8 cellular contexts compared by ENCODE assay signal in the genomic region with DNA sequence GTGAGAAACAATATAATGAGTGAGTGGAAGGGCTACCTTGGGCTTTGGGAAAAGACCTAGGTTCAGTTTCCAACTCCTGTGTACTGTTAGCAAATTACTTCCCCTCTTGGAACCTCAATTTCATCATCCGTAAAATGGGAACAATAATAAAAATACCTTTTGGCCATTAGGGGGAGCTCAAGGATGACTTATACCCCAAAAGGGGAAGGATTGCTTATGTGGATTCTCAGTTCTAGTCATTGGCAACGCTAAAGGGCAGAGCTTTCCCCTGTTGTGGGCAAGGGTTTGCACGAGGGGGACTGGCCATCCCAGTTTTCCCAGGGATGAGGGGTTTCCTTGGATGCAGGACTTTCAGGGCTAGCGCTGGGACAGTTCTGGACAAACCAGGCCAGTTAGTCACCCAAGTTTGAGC. TPM values are rescaled to one million over a fixed set of nuclear protein-coding genes. Genes with fewer than 3 reads are reported as not detected.
DNase-seq lines count a peak whose midpoint lies in the region; TF ChIP-seq lines count a peak whose summit lies in the region.

No MANE protein-coding gene starts in this region.

- no peak overlapping the region for H3K27ac ChIP-seq in RWPE1

- peak; percentile 59 for TF ChIP-seq CTCF in GM12873 (IDR thresholded peaks at IDR 0.05; ENCODE audit: insufficient read depth, low read depth, low read length, missing control alignments)
- TF ChIP-seq CTCF in RWPE1 (conservative IDR thresholded peaks at IDR 0.05; ENCODE audit: low read depth) = no peak
- peak; percentile 62 for TF ChIP-seq CTCF in epithelial cell of proximal tubule (conservative IDR thresholded peaks at IDR 0.05; ENCODE audit: low read depth, low read length)
- TF ChIP-seq CTCF in osteocyte (IDR thresholded peaks at IDR 0.05) = peak; percentile 72

- no peak overlapping the region for H3K4me3 Mint-ChIP-seq in osteocyte (ENCODE audit: unreplicated experiment)

- POLR2A ChIA-PET in RWPE1 (lab: Yijun Ruan, JAX; ENCODE audit: low non-redundant PET) = no interaction called here

- no peak overlapping the region for H3K4me3 ChIP-seq in epithelial cell of proximal tubule (ENCODE audit: low read depth, low read length)

- H3K27me3 Mint-ChIP-seq in osteocyte (ENCODE audit: unreplicated experiment) = no peaks in the 10 kb centered on the region

- CTCF ChIA-PET in RWPE1 (lab: Yijun Ruan, JAX) = interaction anchor here (0.7 to 2.4 kb wide), 4 partner anchors 176 to 201 kb away, joined by 3 to 30 read pairs (median 4); no protein-coding TSS in a partner anchor

- no peaks in the 10 kb centered on the region for H3K9me3 Mint-ChIP-seq in osteocyte (ENCODE audit: unreplicated experiment)

- no peaks in the 10 kb centered on the region for H3K36me3 Mint-ChIP-seq in osteocyte (ENCODE audit: unreplicated experiment)

- H3K4me1 Mint-ChIP-seq in osteocyte (ENCODE audit: unreplicated experiment) = peaks cover 40% of the 10 kb centered on the region

- DNase-seq in AML-193 (lab: John Stamatoyannopoulos, UW) (peak; percentile 66 to 71), HT-29 (ENCODE audit: low spot score) (peak; percentile 78), RWPE1 (ENCODE audit: low spot score) (peak; percentile 41), epithelial cell of proximal tubule (ENCODE audit: low read depth) (no peak), osteocyte (ENCODE audit: extremely low spot score, unreplicated experiment) (no peak), ecto neural progenitor cell (ENCODE audit: low spot score) (no peak)
- no peak for DNase-seq in activated naive CD4-positive, alpha-beta T cell treated with anti-CD3 and anti-CD28 coated beads, Interleukin-2, amount 50 U/mL, for 16 hours

- H3K27ac Mint-ChIP-seq in osteocyte (ENCODE audit: unreplicated experiment) = no peak overlapping the region

RNA-seq across cellular contexts. Expression of gene COMMD9, which starts 3.1 kb away (rescaled TPM):
- total RNA-seq in HT-29 (2014; rRNA removed; shearing (Covaris generic)) = 93.7 and 96.6 TPM in 2 replicates
- total RNA-seq in epithelial cell of proximal tubule (51.8 and 56.7 TPM in 2 replicates), osteocyte (69.4 and 71.4 TPM in 2 replicates)

RNA-seq across cellular contexts. Expression of gene PRR5L, which starts 3.8 kb away (rescaled TPM):
- 80.1 and 92.8 TPM in 2 replicates for total RNA-seq in HT-29 (2014; rRNA removed; shearing (Covaris generic))
- 5.9 and 13.2 TPM in 2 replicates for total RNA-seq in epithelial cell of proximal tubule
- 102 and 103 TPM in 2 replicates for total RNA-seq in osteocyte

Comparison
In these comparisons a context has a peak if more than half of its experiments do, and no peak if none do; other contexts are left out.
1. DNase-seq: peak in AML-193 (2 of 2), HT-29 (single experiment) and RWPE1 (single experiment); none in epithelial cell of proximal tubule (single experiment), osteocyte (single experiment), ecto neural progenitor cell (single experiment) and activated naive CD4-positive, alpha-beta T cell treated with anti-CD3 and anti-CD28 coated beads, Interleukin-2, amount 50 U/mL, for 16 hours (single experiment).